ENCODE assay signal across 9 cellular contexts in the genomic region with DNA sequence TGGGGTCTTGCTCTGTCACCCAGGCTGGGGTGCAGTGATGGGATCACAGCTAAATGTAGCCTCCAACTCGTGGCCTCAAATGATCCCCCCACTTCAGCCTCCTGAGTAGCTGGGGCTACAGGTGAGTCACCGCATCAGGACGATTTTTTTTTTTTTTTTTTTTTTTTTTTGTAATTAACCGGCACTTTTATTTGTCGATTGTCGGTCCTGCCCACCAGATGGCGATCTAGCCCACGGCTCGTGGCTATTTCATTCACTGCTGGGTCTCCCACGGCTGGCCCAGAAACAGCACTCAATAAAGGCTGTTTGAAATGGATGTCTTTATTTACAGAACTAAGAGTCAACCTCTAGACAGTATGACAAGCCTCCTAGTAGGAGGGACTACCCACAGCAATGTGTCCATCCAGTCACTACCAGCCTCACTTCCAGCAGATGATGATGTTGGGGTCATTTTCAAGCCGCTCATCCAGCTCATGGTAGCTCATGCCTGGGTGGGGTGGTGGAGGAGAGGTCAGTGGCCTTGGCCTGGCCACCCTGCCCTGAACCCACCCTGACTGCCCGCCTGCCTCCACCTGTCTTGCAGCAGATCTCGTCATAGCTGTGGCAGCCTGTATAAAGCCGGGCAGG. TPM values are rescaled to one million over a fixed set of nuclear protein-coding genes. Genes with fewer than 3 reads are reported as not detected.
DNase-seq lines count a peak whose midpoint lies in the region; ATAC-seq, FAIRE-seq and TF ChIP-seq lines count a peak whose summit lies in the region.
"Had no signal": no experiment of that assay in that cellular context is flagged by ENCODE, and none has a peak within 500 bp of the region (broad histone marks: within the 10 kb centered on the region; RNA-seq: fewer than 3 reads in every experiment).

No MANE protein-coding gene starts in this region.

- H3K36me3 ChIP-seq in A673 (ENCODE audit: insufficient read depth, low read length, poor library complexity, severe bottlenecking), result no peaks in the 10 kb centered on the region

- DNase-seq in A673 (ENCODE audit: low spot score), result peak; percentile 68
- DNase-seq in GM12892 (ENCODE audit: insufficient read length), result no peak
- DNase-seq in NCI-H526 treated with DMSO at 0.1 percent for 48 hours (lab: John Stamatoyannopoulos, UW), result peak; percentile 16
- DNase-seq in activated CD4-positive, alpha-beta T cell treated with anti-CD3 and anti-CD28 coated beads, Interleukin-2, amount 50 U/mL, for 24 hours (ENCODE audit: low read depth in 1 of 2, low spot score in 1 of 2), result peak; percentile 47 to 65
- DNase-seq in dorsolateral prefrontal cortex, result peak in 9 of 10 donors; percentile 56 to 78 (median 68)
- DNase-seq in mesothelial cell of epicardium (ENCODE audit: low spot score in 2 of 2, unreplicated experiment in 2 of 2), result peak in 1 of 2 experiments; percentile 76
- DNase-seq in stimulated activated naive CD4-positive, alpha-beta T cell treated with Interleukin-2 at 50 U/mL for 16 hours (lab: John Stamatoyannopoulos, UW), result peak; percentile 71

- peaks cover 11% of the 10 kb centered on the region for H3K4me1 ChIP-seq in A673 (ENCODE audit: insufficient read depth, low read length, poor library complexity, severe bottlenecking)

- H3K4me3 ChIP-seq in A673 (ENCODE audit: low read depth, low read length, poor library complexity, severe bottlenecking) (no peak overlapping the region), dorsolateral prefrontal cortex (peak overlapping the region in 1 of 59 donors; percentile 6)
- H3K4me3 ChIP-seq: skin epidermis had no signal

- H3K27me3 ChIP-seq in A673 (replicated peaks; ENCODE audit: insufficient read depth, low read depth, low read length, poor library complexity) (no peaks in the 10 kb centered on the region), dorsolateral prefrontal cortex (no peaks in the 10 kb centered on the region)

- H3K27ac Mint-ChIP-seq in mesothelial cell of epicardium, result no peak overlapping the region

- H3K4me1 Mint-ChIP-seq in mesothelial cell of epicardium, result peaks cover 24% of the 10 kb centered on the region

- peak; percentile 84 for FAIRE-seq in GM12892 (lab: Jason Lieb, UNC)

- CTCF ChIA-PET in A673 (lab: Charles Lee), result interaction anchor here (0.6 to 0.7 kb wide), 2 partner anchors 195 to 979 kb away, joined by 3 to 5 read pairs; no protein-coding TSS in a partner anchor

- no peak overlapping the region for H3K4me3 Mint-ChIP-seq in mesothelial cell of epicardium

- ATAC-seq in HG03095 (IDR thresholded peaks at IDR 0.05; ENCODE audit: unreplicated experiment), result no peak

- no peaks in the 10 kb centered on the region for H3K36me3 Mint-ChIP-seq in mesothelial cell of epicardium

- H3K27ac ChIP-seq in A673 (ENCODE audit: low read depth, low read length, poor library complexity, severe bottlenecking) (no peak overlapping the region), dorsolateral prefrontal cortex (peak overlapping the region in 15 of 59 donors; percentile 1 to 63 (median 26))

- H3K9me3 ChIP-seq in A673 (ENCODE audit: low read depth, low read length, poor library complexity, severe bottlenecking), result no peaks in the 10 kb centered on the region

- intact Hi-C loops in A673 (cut with micrococcal nuclease; ENCODE audit: unreplicated experiment) (loop anchor here (2.0 kb wide), 1 partner anchor 204 kb away; no protein-coding TSS in a partner anchor), dorsolateral prefrontal cortex (cut with DNase I) (loop anchor here (5.0 kb wide), 2 partner anchors 195 to 265 kb away; a partner anchor contains a TSS)

- POLR2A ChIA-PET in A673 (lab: Charles Lee; ENCODE audit: low non-redundant PET), result no interaction called here

- peaks cover 34% of the 10 kb centered on the region for H3K27me3 Mint-ChIP-seq in mesothelial cell of epicardium (ENCODE audit: low read depth)

- no peaks in the 10 kb centered on the region for H3K9me3 Mint-ChIP-seq in mesothelial cell of epicardium

- BruUV-seq in A673 (replicated peaks; lab: Mats Ljungman, UMichigan), result no TSS peak

- TF ChIP-seq POLR2A in GM12892 (IDR thresholded peaks at IDR 0.05; ENCODE audit: low read depth, low read length), result no peak

- TF ChIP-seq CTCF in A673 (conservative IDR thresholded peaks at IDR 0.05; ENCODE audit: low read depth, low read length) (peak; percentile 60), dorsolateral prefrontal cortex (IDR thresholded peaks at IDR 0.05 in 54 of 56, conservative IDR thresholded peaks at IDR 0.05 in 2 of 56; ENCODE audit: low read depth in 1 of 56, partially characterized antibody in 56 of 56) (peak; percentile 43 to 79 (median 66)), mesothelial cell of epicardium (IDR thresholded peaks at IDR 0.05; ENCODE audit: unreplicated experiment) (peak; percentile 67)

RNA-seq across cellular contexts. Expression of a gene that starts 1.8 kb away (rescaled TPM):
- total RNA-seq in A673 (2021) (0.67 and 1.0 TPM in 2 replicates), dorsolateral prefrontal cortex (1 to 10 TPM; 1.1 to 7.6 (median 3.1) TPM), mesothelial cell of epicardium (0.54 to 1.00 TPM (median 0.83 TPM) in 3 replicates)
- 0.76 TPM for polyA plus RNA-seq in GM12892 (2012; ENCODE audit: missing spikeins)

RNA-seq across cellular contexts. Expression of a gene that starts 3.3 kb away (rescaled TPM):
- total RNA-seq in A673 (2021) (15.2 and 16.0 TPM in 2 replicates), dorsolateral prefrontal cortex (10 to 100 TPM; 24.6 to 51.7 (median 35.3) TPM), mesothelial cell of epicardium (19.9 to 23.4 TPM (median 23.3 TPM) in 3 replicates)
- 30.4 TPM for polyA plus RNA-seq in GM12892 (2012; ENCODE audit: missing spikeins)

RNA-seq across cellular contexts. Expression of a gene that starts 3.4 kb away (rescaled TPM):
- total RNA-seq in A673 (2021), result 7.9 and 8.2 TPM in 2 replicates
- 11.5 TPM for polyA plus RNA-seq in GM12892 (2012; ENCODE audit: missing spikeins)
- total RNA-seq in dorsolateral prefrontal cortex, result 10 to 100 TPM in 113 of 120 experiments, 1 to 10 TPM in 7; 7.6 to 20.0 (median 13.4) TPM
- total RNA-seq in mesothelial cell of epicardium, result 12.9 to 13.6 TPM (median 13.1 TPM) in 3 replicates

RNA-seq across cellular contexts. Expression of a gene that starts 6.7 kb away (rescaled TPM):
- total RNA-seq in A673 (2021) (10.2 and 14.4 TPM in 2 replicates), dorsolateral prefrontal cortex (10 to 100 TPM; 10.1 to 23.5 (median 15.5) TPM), mesothelial cell of epicardium (13.7 to 15.4 TPM (median 14.3 TPM) in 3 replicates)
- 30.1 TPM for polyA plus RNA-seq in GM12892 (2012; ENCODE audit: missing spikeins)

RNA-seq across cellular contexts. Expression of a gene that starts 12.0 kb away (rescaled TPM):
- total RNA-seq in A673 (2021), result 17.3 and 19.4 TPM in 2 replicates
- 4.3 TPM for polyA plus RNA-seq in GM12892 (2012; ENCODE audit: missing spikeins)
- 10 to 100 TPM; 19.2 to 33.5 (median 26.4) TPM for total RNA-seq in dorsolateral prefrontal cortex
- total RNA-seq in mesothelial cell of epicardium, result 38.6 to 41.3 TPM (median 40.3 TPM) in 3 replicates
